ENCODE assay signal across 20 cellular contexts in genomic region chr14:58276208-58276607, GRCh38. TPM values are rescaled to one million over a fixed set of nuclear protein-coding genes. Genes with fewer than 3 reads are reported as not detected.
DNase-seq lines count a peak whose midpoint lies in the region; ATAC-seq and TF ChIP-seq lines count a peak whose summit lies in the region.
"Had no signal": no experiment of that assay in that cellular context is flagged by ENCODE, and none has a peak within 500 bp of the region (broad histone marks: within the 10 kb centered on the region; RNA-seq: fewer than 3 reads in every experiment).

No MANE protein-coding gene starts in this region.

- no peak for ATAC-seq in DND-41 (ENCODE audit: insufficient read depth, low read depth)
- peak; percentile 69 for ATAC-seq in activated T-helper 17 cell treated with anti-CD3 and anti-CD28 coated beads, Interleukin-2, amount 50 U/mL, for 72 hours (replicated peaks)
- no peak for ATAC-seq in natural killer cell
- ATAC-seq in GM21367 (IDR thresholded peaks at IDR 0.05; ENCODE audit: unreplicated experiment), result no peak
- ATAC-seq: GM12878 had no signal

- peaks cover 36% of the 10 kb centered on the region for H3K4me1 Mint-ChIP-seq in T-helper 1 cell treated with Interleukin-12 subunit alpha and Interleukin-12 subunit beta and Interleukin-4 antibody, amounts not matched to agents 30 μg/mL and 1 μg/mL, for 36 hours (ENCODE audit: low read depth)
- peaks cover 31% of the 10 kb centered on the region for H3K4me1 Mint-ChIP-seq in activated T-helper 17 cell treated with anti-CD3 and anti-CD28 coated beads, Interleukin-2, amount 50 U/mL, for 72 hours
- peaks cover 49% of the 10 kb centered on the region in 2 donors for H3K4me1 Mint-ChIP-seq in natural killer cell

- no peaks in the 10 kb centered on the region for H3K27me3 Mint-ChIP-seq in T-helper 1 cell treated with Interleukin-12 subunit alpha and Interleukin-12 subunit beta and Interleukin-4 antibody, amounts not matched to agents 30 μg/mL and 1 μg/mL, for 36 hours (ENCODE audit: low read depth)
- no peaks in the 10 kb centered on the region for H3K27me3 Mint-ChIP-seq in activated T-helper 17 cell treated with anti-CD3 and anti-CD28 coated beads, Interleukin-2, amount 50 U/mL, for 72 hours
- H3K27me3 Mint-ChIP-seq in natural killer cell (ENCODE audit: low read depth in 2 of 2), result no peaks in the 10 kb centered on the region

- no peaks in the 10 kb centered on the region for H3K9me3 ChIP-seq in DND-41 (ENCODE audit: insufficient read depth, low read length, severe bottlenecking)
- H3K9me3 ChIP-seq: colonic mucosa, tibial nerve had no signal

- no peak overlapping the region for H3K4me3 Mint-ChIP-seq in T-helper 1 cell treated with Interleukin-12 subunit alpha and Interleukin-12 subunit beta and Interleukin-4 antibody, amounts not matched to agents 30 μg/mL and 1 μg/mL, for 36 hours
- H3K4me3 Mint-ChIP-seq in activated T-helper 17 cell treated with anti-CD3 and anti-CD28 coated beads, Interleukin-2, amount 50 U/mL, for 72 hours, result peak overlapping the region; percentile 70
- no peak overlapping the region for H3K4me3 Mint-ChIP-seq in natural killer cell

- H4K20me1 ChIP-seq in DND-41 (ENCODE audit: insufficient read depth, low read length), result peaks cover 43% of the 10 kb centered on the region

- intact Hi-C loops in natural killer cell (cut with micrococcal nuclease), result no loop called here

- H3K9me3 Mint-ChIP-seq in T-helper 1 cell treated with Interleukin-12 subunit alpha and Interleukin-12 subunit beta and Interleukin-4 antibody, amounts not matched to agents 30 μg/mL and 1 μg/mL, for 36 hours, result no peaks in the 10 kb centered on the region
- H3K9me3 Mint-ChIP-seq in activated T-helper 17 cell treated with anti-CD3 and anti-CD28 coated beads, Interleukin-2, amount 50 U/mL, for 72 hours, result no peaks in the 10 kb centered on the region
- H3K9me3 Mint-ChIP-seq in natural killer cell, result no peaks in the 10 kb centered on the region

- H3K36me3 ChIP-seq in DND-41 (ENCODE audit: insufficient read depth, low read length), result peaks cover 85% of the 10 kb centered on the region
- H3K36me3 ChIP-seq: colonic mucosa had no signal

- H3K4me3 ChIP-seq in DND-41 (ENCODE audit: low read depth in 1 of 2, low read length in 2 of 2), result no peak overlapping the region
- H3K4me3 ChIP-seq: colonic mucosa, GM12878, tibial nerve had no signal

- H3K4me2 ChIP-seq in DND-41 (ENCODE audit: insufficient read depth, low read length), result peak overlapping the region; percentile 23; the same call in 1 of the 2 replicates

- H3K27me3 ChIP-seq in DND-41 (ENCODE audit: insufficient read depth, low read length, poor library complexity), result no peaks in the 10 kb centered on the region
- H3K27me3 ChIP-seq: colonic mucosa, tibial nerve had no signal

- 0 out of 2 replicates have a peak overlapping the region, but pooled peaks have one; percentile 10 for H3K27ac ChIP-seq in DND-41 (ENCODE audit: low read length)
- H3K27ac ChIP-seq: colonic mucosa had no signal

- DNase-seq in T-helper 1 cell (no peak), DND-41 (no peak), natural killer cell (no peak), amygdala (lab: John Stamatoyannopoulos, UW) (no peak), NCI-H2107 (lab: John Stamatoyannopoulos, UW) (no peak)
- DNase-seq: 8988T; anterior cingulate cortex; colonic mucosa; HCEC 1CT; NCI-H2029 treated with DMSO at 0.1 percent for 48 hours; NCI-H524 treated with DMSO at 0.1 percent for 48 hours; occipital lobe; OCI-M1; stimulated activated CD4-positive, alpha-beta T cell treated with anti-CD3 and anti-CD28 coated beads, Interleukin-4, amount 100 ng/mL, for 1 hour; stimulated activated CD8-positive, alpha-beta memory T cell treated with anti-CD3 and anti-CD28 coated beads, Interleukin-4, amount 100 ng/mL, for 48 hours had no signal

- no peak overlapping the region for H3K9ac ChIP-seq in DND-41 (ENCODE audit: low read depth, low read length)

- H2AFZ ChIP-seq in DND-41 (ENCODE audit: low read depth, low read length), result no peak overlapping the region

- TF ChIP-seq CTCF in DND-41 (IDR thresholded peaks at IDR 0.05; ENCODE audit: borderline replicate concordance, extremely low read depth, low read length, poor library complexity, severe bottlenecking) (no peak), natural killer cell (IDR thresholded peaks at IDR 0.05) (no peak)

- H3K4me1 ChIP-seq in DND-41 (ENCODE audit: insufficient read depth, low read length), result peaks cover 22% of the 10 kb centered on the region

- peaks cover 99% of the 10 kb centered on the region for H3K79me2 ChIP-seq in DND-41 (ENCODE audit: insufficient read depth, low read length)

- H3K27ac Mint-ChIP-seq in T-helper 1 cell treated with Interleukin-12 subunit alpha and Interleukin-12 subunit beta and Interleukin-4 antibody, amounts not matched to agents 30 μg/mL and 1 μg/mL, for 36 hours, result peak overlapping the region; percentile 45
- peak overlapping the region; percentile 94 for H3K27ac Mint-ChIP-seq in activated T-helper 17 cell treated with anti-CD3 and anti-CD28 coated beads, Interleukin-2, amount 50 U/mL, for 72 hours
- peak overlapping the region; percentile 84 to 90 for H3K27ac Mint-ChIP-seq in natural killer cell

- H3K36me3 Mint-ChIP-seq in T-helper 1 cell treated with Interleukin-12 subunit alpha and Interleukin-12 subunit beta and Interleukin-4 antibody, amounts not matched to agents 30 μg/mL and 1 μg/mL, for 36 hours (ENCODE audit: low read depth), result peaks cover 34% of the 10 kb centered on the region
- H3K36me3 Mint-ChIP-seq in activated T-helper 17 cell treated with anti-CD3 and anti-CD28 coated beads, Interleukin-2, amount 50 U/mL, for 72 hours (ENCODE audit: low read depth), result peaks cover 100% of the 10 kb centered on the region
- no peaks in the 10 kb centered on the region for H3K36me3 Mint-ChIP-seq in natural killer cell

RNA-seq across cellular contexts. Expression of gene ARID4A, which starts 22.1 kb away (rescaled TPM):
- total RNA-seq in activated T-helper 17 cell treated with anti-CD3 and anti-CD28 coated beads, Interleukin-2, amount 50 U/mL, for 72 hours, result 10 to 100 TPM; 31.2 to 40.8 TPM
- total RNA-seq in natural killer cell, result 100 to 1,000 TPM in 1 of 3 donors, 10 to 100 TPM in 2; 89.3 to 113 (median 90.1) TPM

RNA-seq across cellular contexts. Expression of gene PSMA3, which starts 31.6 kb away (rescaled TPM):
- 100 to 1,000 TPM; 190 to 352 TPM for total RNA-seq in activated T-helper 17 cell treated with anti-CD3 and anti-CD28 coated beads, Interleukin-2, amount 50 U/mL, for 72 hours
- total RNA-seq in natural killer cell, result 100 to 1,000 TPM; 107 to 120 (median 115) TPM
